Comparison of ENCODE assay signal across 1 cellular context in the genomic region with DNA sequence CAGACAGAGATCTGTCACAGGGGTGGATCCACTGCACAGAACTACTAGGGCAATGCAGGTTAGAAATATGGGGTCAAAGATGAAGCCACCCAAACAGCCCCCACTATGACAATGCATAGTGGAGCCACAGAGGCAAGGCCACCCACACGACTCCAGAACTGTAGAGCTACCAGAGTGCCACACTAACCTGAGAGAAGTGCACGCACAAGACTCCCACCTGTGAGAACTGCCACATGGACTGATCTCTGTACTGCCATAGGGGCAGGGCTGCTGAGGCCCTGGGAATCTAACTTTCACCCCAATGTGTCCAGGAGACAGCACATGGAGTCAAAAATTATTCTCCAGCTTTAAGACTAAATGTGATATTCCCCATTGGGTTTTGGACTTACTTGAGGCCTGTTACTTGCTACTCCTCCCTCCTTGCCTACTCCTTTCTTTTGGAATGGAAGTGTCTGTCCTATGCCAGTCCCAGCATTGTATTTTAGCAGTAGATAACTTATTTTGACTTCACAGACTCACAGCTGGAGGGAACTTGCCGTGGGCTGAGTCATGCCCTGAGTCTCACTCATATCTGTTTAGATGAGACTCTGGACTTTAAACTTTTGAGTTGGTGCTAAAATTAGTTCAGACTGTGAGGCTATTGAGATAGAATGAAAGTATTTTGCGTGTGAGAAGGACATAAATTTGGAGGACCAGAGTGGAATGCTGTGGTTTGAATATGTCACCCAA.
A peak's percentile ranks its signal among the peaks of the same experiment; 100 is the strongest.
TF ChIP-seq lines count a peak whose summit lies in the region.

No MANE protein-coding gene starts in this region.

TF ChIP-seq in K562, 482 proteins besides CTCF, POLR2A, EP300 and RAD21 (continued from another document and continues in another):
- TF ChIP-seq ZNF316 (IDR thresholded peaks at IDR 0.05) (peak; percentile 50), ZNF778 (CRISPR knock-in tag; IDR thresholded peaks at IDR 0.05) (no peak), MYBL2 (IDR thresholded peaks at IDR 0.05; ENCODE audit: low read depth) (no peak), MYBL2 (CRISPR knock-in tag; IDR thresholded peaks at IDR 0.05; ENCODE audit: borderline replicate concordance) (no peak), POLR2AphosphoS2 (IDR thresholded peaks at IDR 0.05; ENCODE audit: low read length) (no peak), SRSF1 (IDR thresholded peaks at IDR 0.05; ENCODE audit: low read depth, low read length) (no peak), ZFP1 (CRISPR knock-in tag; IDR thresholded peaks at IDR 0.05) (no peak), ZNF76 (CRISPR knock-in tag; IDR thresholded peaks at IDR 0.05; ENCODE audit: borderline replicate concordance) (no peak), EZH2 (IDR thresholded peaks at IDR 0.05; ENCODE audit: borderline replicate concordance, low read depth, low read length) (no peak), PPARD (CRISPR knock-in tag; IDR thresholded peaks at IDR 0.05) (no peak), PHB2 (IDR thresholded peaks at IDR 0.05; ENCODE audit: low read depth) (no peak), SLC30A9 (CRISPR knock-in tag; IDR thresholded peaks at IDR 0.05) (no peak), PML (IDR thresholded peaks at IDR 0.05; ENCODE audit: low read length) (peak; percentile 52; the same call in 1 of the 2 replicates), STAT6 (CRISPR knock-in tag; IDR thresholded peaks at IDR 0.05) (no peak), TAF9B (IDR thresholded peaks at IDR 0.05; ENCODE audit: partially characterized antibody) (peak; percentile 61), RCOR1 (IDR thresholded peaks at IDR 0.05; ENCODE audit: borderline replicate concordance in 1 of 2, low read depth in 2 of 2, low read length in 2 of 2) (peak in 1 of 2 experiments; percentile 53; a peak in 2 of 4 replicates), PBX2 (CRISPR knock-in tag; IDR thresholded peaks at IDR 0.05; ENCODE audit: low read depth) (no peak), PBX2 (tag; conservative IDR thresholded peaks at IDR 0.05; ENCODE audit: low read depth) (no peak), SIN3A (IDR thresholded peaks at IDR 0.05; ENCODE audit: borderline replicate concordance in 2 of 2, control insufficient read depth in 1 of 2, low read depth in 2 of 2, low read length in 2 of 2) (no peak), TARDBP (IDR thresholded peaks at IDR 0.05) (no peak), GATAD2B (IDR thresholded peaks at IDR 0.05; ENCODE audit: borderline replicate concordance) (no peak), FOXK1 (CRISPR knock-in tag; IDR thresholded peaks at IDR 0.05; ENCODE audit: borderline replicate concordance) (no peak), ZNF121 (CRISPR knock-in tag; conservative IDR thresholded peaks at IDR 0.05) (no peak), ZKSCAN3 (CRISPR knock-in tag; IDR thresholded peaks at IDR 0.05) (no peak), MTA3 (IDR thresholded peaks at IDR 0.05; ENCODE audit: borderline replicate concordance) (peak; percentile 52; the same call in 1 of the 2 replicates), ZBTB12 (CRISPR knock-in tag; IDR thresholded peaks at IDR 0.05) (no peak), ZC3H8 (IDR thresholded peaks at IDR 0.05) (no peak), TAF15 (IDR thresholded peaks at IDR 0.05; ENCODE audit: low read depth, low read length) (no peak), MEIS2 (IDR thresholded peaks at IDR 0.05; ENCODE audit: partially characterized antibody) (no peak), KLF10 (CRISPR knock-in tag; IDR thresholded peaks at IDR 0.05) (no peak), ETV5 (CRISPR knock-in tag; IDR thresholded peaks at IDR 0.05; ENCODE audit: low read depth) (no peak), NELFE (IDR thresholded peaks at IDR 0.05; ENCODE audit: insufficient read depth, insufficient read length) (no peak), SMARCA5 (IDR thresholded peaks at IDR 0.05) (no peak), SAFB2 (IDR thresholded peaks at IDR 0.05; ENCODE audit: borderline replicate concordance, low read depth, low read length, severe bottlenecking) (no peak), MTA2 (IDR thresholded peaks at IDR 0.05; ENCODE audit: low read depth) (peak; percentile 41; the same call in 1 of the 2 replicates), ZNF224 (CRISPR knock-in tag; IDR thresholded peaks at IDR 0.05) (no peak), PYGO2 (tag; IDR thresholded peaks at IDR 0.05) (no peak), FOXJ3 (CRISPR knock-in tag; IDR thresholded peaks at IDR 0.05) (no peak), ZZZ3 (IDR thresholded peaks at IDR 0.05) (no peak), SRSF3 (IDR thresholded peaks at IDR 0.05; ENCODE audit: insufficient read depth, low read length) (no peak), ATF3 (IDR thresholded peaks at IDR 0.05) (peak; percentile 76), ATF3 (CRISPR knock-in tag; conservative IDR thresholded peaks at IDR 0.05) (no peak), GATAD2A (IDR thresholded peaks at IDR 0.05) (no peak), KDM2B (CRISPR knock-in tag; IDR thresholded peaks at IDR 0.05) (no peak), EHMT2 (IDR thresholded peaks at IDR 0.05) (no peak), NR2C2 (CRISPR knock-in tag; IDR thresholded peaks at IDR 0.05) (no peak), NR2C2 (tag; IDR thresholded peaks at IDR 0.05) (no peak), SMARCC2 (IDR thresholded peaks at IDR 0.05; ENCODE audit: low read depth) (peak; percentile 45; the same call in 1 of the 2 replicates), UBTF (IDR thresholded peaks at IDR 0.05; ENCODE audit: borderline replicate concordance in 1 of 2, low read depth in 2 of 2, low read length in 2 of 2) (0 out of 4 replicates have a peak, but pooled peaks of 1 of the 2 experiments have one; percentile 21)
- TF ChIP-seq, protein P1, sequence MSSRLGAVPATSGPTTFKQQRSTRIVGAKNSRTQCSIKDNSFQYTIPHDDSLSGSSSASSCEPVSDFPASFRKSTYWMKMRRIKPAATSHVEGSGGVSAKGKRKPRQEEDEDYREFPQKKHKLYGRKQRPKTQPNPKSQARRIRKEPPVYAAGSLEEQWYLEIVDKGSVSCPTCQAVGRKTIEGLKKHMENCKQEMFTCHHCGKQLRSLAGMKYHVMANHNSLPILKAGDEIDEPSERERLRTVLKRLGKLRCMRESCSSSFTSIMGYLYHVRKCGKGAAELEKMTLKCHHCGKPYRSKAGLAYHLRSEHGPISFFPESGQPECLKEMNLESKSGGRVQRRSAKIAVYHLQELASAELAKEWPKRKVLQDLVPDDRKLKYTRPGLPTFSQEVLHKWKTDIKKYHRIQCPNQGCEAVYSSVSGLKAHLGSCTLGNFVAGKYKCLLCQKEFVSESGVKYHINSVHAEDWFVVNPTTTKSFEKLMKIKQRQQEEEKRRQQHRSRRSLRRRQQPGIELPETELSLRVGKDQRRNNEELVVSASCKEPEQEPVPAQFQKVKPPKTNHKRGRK (tag; IDR thresholded peaks at IDR 0.05), result no peak
- TF ChIP-seq, protein P2, sequence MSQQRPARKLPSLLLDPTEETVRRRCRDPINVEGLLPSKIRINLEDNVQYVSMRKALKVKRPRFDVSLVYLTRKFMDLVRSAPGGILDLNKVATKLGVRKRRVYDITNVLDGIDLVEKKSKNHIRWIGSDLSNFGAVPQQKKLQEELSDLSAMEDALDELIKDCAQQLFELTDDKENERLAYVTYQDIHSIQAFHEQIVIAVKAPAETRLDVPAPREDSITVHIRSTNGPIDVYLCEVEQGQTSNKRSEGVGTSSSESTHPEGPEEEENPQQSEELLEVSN (IDR thresholded peaks at IDR 0.05; ENCODE audit: borderline replicate concordance in 1 of 2, extremely low read depth in 1 of 2, insufficient read depth in 1 of 2, insufficient read length in 1 of 2, low read depth in 1 of 2, low read length in 1 of 2, poor library complexity in 1 of 2, severe bottlenecking in 1 of 2), result no peak
- TF ChIP-seq, protein P3, sequence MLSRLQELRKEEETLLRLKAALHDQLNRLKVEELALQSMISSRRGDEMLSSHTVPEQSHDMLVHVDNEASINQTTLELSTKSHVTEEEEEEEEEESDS (CRISPR knock-in tag; IDR thresholded peaks at IDR 0.05), result no peak
- TF ChIP-seq, protein P4, sequence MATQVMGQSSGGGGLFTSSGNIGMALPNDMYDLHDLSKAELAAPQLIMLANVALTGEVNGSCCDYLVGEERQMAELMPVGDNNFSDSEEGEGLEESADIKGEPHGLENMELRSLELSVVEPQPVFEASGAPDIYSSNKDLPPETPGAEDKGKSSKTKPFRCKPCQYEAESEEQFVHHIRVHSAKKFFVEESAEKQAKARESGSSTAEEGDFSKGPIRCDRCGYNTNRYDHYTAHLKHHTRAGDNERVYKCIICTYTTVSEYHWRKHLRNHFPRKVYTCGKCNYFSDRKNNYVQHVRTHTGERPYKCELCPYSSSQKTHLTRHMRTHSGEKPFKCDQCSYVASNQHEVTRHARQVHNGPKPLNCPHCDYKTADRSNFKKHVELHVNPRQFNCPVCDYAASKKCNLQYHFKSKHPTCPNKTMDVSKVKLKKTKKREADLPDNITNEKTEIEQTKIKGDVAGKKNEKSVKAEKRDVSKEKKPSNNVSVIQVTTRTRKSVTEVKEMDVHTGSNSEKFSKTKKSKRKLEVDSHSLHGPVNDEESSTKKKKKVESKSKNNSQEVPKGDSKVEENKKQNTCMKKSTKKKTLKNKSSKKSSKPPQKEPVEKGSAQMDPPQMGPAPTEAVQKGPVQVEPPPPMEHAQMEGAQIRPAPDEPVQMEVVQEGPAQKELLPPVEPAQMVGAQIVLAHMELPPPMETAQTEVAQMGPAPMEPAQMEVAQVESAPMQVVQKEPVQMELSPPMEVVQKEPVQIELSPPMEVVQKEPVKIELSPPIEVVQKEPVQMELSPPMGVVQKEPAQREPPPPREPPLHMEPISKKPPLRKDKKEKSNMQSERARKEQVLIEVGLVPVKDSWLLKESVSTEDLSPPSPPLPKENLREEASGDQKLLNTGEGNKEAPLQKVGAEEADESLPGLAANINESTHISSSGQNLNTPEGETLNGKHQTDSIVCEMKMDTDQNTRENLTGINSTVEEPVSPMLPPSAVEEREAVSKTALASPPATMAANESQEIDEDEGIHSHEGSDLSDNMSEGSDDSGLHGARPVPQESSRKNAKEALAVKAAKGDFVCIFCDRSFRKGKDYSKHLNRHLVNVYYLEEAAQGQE (CRISPR knock-in tag; IDR thresholded peaks at IDR 0.05; ENCODE audit: low read depth), result no peak
